In genomic region chr1:156465747-156466365, GRCh38 we compare ENCODE assay signal across 1 cellular context.
TF ChIP-seq lines count a peak whose summit lies in the region.

No MANE protein-coding gene starts in this region.

TF ChIP-seq in IMR-90, 13 proteins besides CTCF, POLR2A, EP300 and RAD21 (continued from another document):
- TF ChIP-seq ELK1 (IDR thresholded peaks at IDR 0.05; ENCODE audit: borderline replicate concordance, low read depth, low read length), result no peak
- TF ChIP-seq CEBPB (IDR thresholded peaks at IDR 0.05; ENCODE audit: low read depth, low read length), result no peak
- no peak for TF ChIP-seq SMC3 (IDR thresholded peaks at IDR 0.05; ENCODE audit: low read depth, low read length)
- no peak for TF ChIP-seq RFX5 (IDR thresholded peaks at IDR 0.05; ENCODE audit: low read depth, low read length)
